ENCODE assay signal across 27 cellular contexts in the genomic region with DNA sequence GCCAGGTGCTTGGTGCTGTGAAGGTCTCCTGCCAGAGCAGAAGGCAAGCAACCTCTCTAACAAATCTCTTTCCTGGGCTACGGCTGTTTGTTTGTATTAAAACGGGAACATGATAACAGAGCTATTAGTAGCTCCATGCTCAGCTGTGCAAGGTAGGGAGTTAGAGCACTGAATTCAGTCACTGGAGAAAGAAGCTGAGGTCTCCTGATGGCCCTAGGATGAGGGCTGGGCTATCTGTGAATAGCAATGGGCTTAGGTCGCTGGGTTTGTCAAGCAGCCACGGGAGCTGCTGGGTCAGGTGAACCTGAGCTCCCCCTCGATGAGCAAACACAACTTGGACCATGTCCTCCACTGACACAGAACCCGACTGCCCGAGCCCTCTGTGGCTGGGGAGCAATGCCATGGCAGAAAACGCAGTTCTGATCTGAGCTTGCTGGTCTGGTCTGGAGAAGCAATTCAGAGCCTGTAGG. TPM values are rescaled to one million over a fixed set of nuclear protein-coding genes. Genes with fewer than 3 reads are reported as not detected.
DNase-seq lines count a peak whose midpoint lies in the region; ATAC-seq and TF ChIP-seq lines count a peak whose summit lies in the region.
"Had no signal": no experiment of that assay in that cellular context is flagged by ENCODE, and none has a peak within 500 bp of the region (broad histone marks: within the 10 kb centered on the region; RNA-seq: fewer than 3 reads in every experiment).

No MANE protein-coding gene starts in this region.

- no peaks in the 10 kb centered on the region for H3K36me3 ChIP-seq in ascending aorta
- H3K36me3 ChIP-seq in mucosa of stomach (ENCODE audit: control insufficient read depth, insufficient read depth, low read length), result no peaks in the 10 kb centered on the region
- H3K36me3 ChIP-seq in thoracic aorta, result no peaks in the 10 kb centered on the region
- no peaks in the 10 kb centered on the region for H3K36me3 ChIP-seq in SJCRH30
- H3K36me3 ChIP-seq: BE2C, tibial nerve had no signal

- intact Hi-C loops in ascending aorta (cut with DNase I) (no loop called here), left ventricle myocardium superior (cut with micrococcal nuclease) (no loop called here)

- H3K4me3 ChIP-seq in ascending aorta, result no peak overlapping the region
- no peak overlapping the region for H3K4me3 ChIP-seq in mucosa of stomach (ENCODE audit: low read length)
- peak overlapping the region; percentile 40 for H3K4me3 ChIP-seq in thoracic aorta
- no peak overlapping the region for H3K4me3 ChIP-seq in SJCRH30
- H3K4me3 ChIP-seq: K562, lung, tibial nerve had no signal

- TF ChIP-seq CTCF in ascending aorta (IDR thresholded peaks at IDR 0.05) (no peak), thoracic aorta (IDR thresholded peaks at IDR 0.05) (no peak)

- in situ Hi-C loops in G401 (cut with HindIII; ENCODE audit: low sequenced_read_pairs), result no loop called here

- no peaks in the 10 kb centered on the region for H3K9me3 ChIP-seq in ascending aorta
- H3K9me3 ChIP-seq in mucosa of stomach (ENCODE audit: control insufficient read depth, low read length), result no peaks in the 10 kb centered on the region
- no peaks in the 10 kb centered on the region for H3K9me3 ChIP-seq in thoracic aorta
- no peaks in the 10 kb centered on the region for H3K9me3 ChIP-seq in SJCRH30 (replicated peaks)
- H3K9me3 ChIP-seq: BE2C, tibial nerve had no signal

- ATAC-seq in left ventricle myocardium superior (peak; percentile 86), thoracic aorta (ENCODE audit: insufficient number of reproducible peaks, low FRiP score, low read depth) (no peak)
- ATAC-seq: activated CD8-positive, alpha-beta T cell treated with anti-CD3 and anti-CD28 coated beads, Interleukin-2, amount 10 ng/mL, durations not matched to agents 7 days and 5 days; CD8-positive, alpha-beta T cell; K562; natural killer cell treated with Interleukin-12 subunit alpha and Interleukin-12 subunit beta and Interleukin-15 and Interleukin-18, amount 100 ng/mL, for 72 hours had no signal

- H3K9ac ChIP-seq in mucosa of stomach (ENCODE audit: low read length), result peak overlapping the region; percentile 20

- H3K27me3 ChIP-seq in ascending aorta, result no peaks in the 10 kb centered on the region
- H3K27me3 ChIP-seq in mucosa of stomach (ENCODE audit: control insufficient read depth, insufficient read depth, low read length), result no peaks in the 10 kb centered on the region
- H3K27me3 ChIP-seq in thoracic aorta (replicated peaks; ENCODE audit: insufficient read depth), result no peaks in the 10 kb centered on the region
- peaks cover 23% of the 10 kb centered on the region for H3K27me3 ChIP-seq in SJCRH30
- H3K27me3 ChIP-seq: BE2C, tibial nerve had no signal

- H3K4me1 ChIP-seq in ascending aorta (peaks cover 0 to 20% of the 10 kb centered on the region in 2 donors), mucosa of stomach (ENCODE audit: control insufficient read depth, insufficient read depth, low read length) (peaks cover 25% of the 10 kb centered on the region), thoracic aorta (ENCODE audit: control insufficient read depth in 1 of 2, low read depth in 2 of 2) (peaks cover 12 to 41% of the 10 kb centered on the region in 2 donors), SJCRH30 (no peaks in the 10 kb centered on the region)
- H3K4me1 ChIP-seq: BE2C, tibial nerve had no signal

- H3K27ac ChIP-seq in ascending aorta, result peak overlapping the region; percentile 32 to 49
- H3K27ac ChIP-seq in thoracic aorta, result peak overlapping the region; percentile 33 to 51
- no peak overlapping the region for H3K27ac ChIP-seq in SJCRH30
- H3K27ac ChIP-seq: tibial nerve had no signal

- TF ChIP-seq POLR2A in erythroblast (IDR thresholded peaks at IDR 0.05; ENCODE audit: low read length), result no peak

- peak; percentile 19 to 68 for DNase-seq in ascending aorta (ENCODE audit: low spot score in 2 of 2)
- DNase-seq in left ventricle myocardium superior, result peak; percentile 44
- no peak for DNase-seq in thoracic aorta (ENCODE audit: low spot score)
- DNase-seq in G401 (ENCODE audit: low spot score), result no peak
- no peak for DNase-seq in SJCRH30
- DNase-seq in erythroblast (lab: John Stamatoyannopoulos, UW), result no peak
- DNase-seq: activated CD4-positive, alpha-beta T cell treated with anti-CD3 and anti-CD28 coated beads for 1 hour; activated CD8-positive, alpha-beta T cell treated with anti-CD3 and anti-CD28 coated beads, Interleukin-2, amount 10 ng/mL, durations not matched to agents 7 days and 5 days; activated naive CD4-positive, alpha-beta T cell treated with anti-CD3 and anti-CD28 coated beads, Interleukin-2, amount 50 U/mL, for 16 hours; BE2C; CD8-positive, alpha-beta T cell; effector CD4-positive, alpha-beta T cell; GOT3; NCI-H1105; NCI-H2029; NCI-H69; occipital lobe; SHP77 treated with DMSO at 0.1 percent for 48 hours; stimulated activated CD4-positive, alpha-beta T cell treated with anti-CD3 and anti-CD28 coated beads, Interleukin-2, amount 100 ng/mL, for 24 hours; stimulated activated CD8-positive, alpha-beta memory T cell treated with anti-CD3 and anti-CD28 coated beads, Interleukin-4, amount 100 ng/mL, for 48 hours had no signal

RNA-seq across cellular contexts. Expression of gene TACC2, which starts 24.4 kb away (rescaled TPM):
- total RNA-seq in ascending aorta, result 69.1 TPM
- 377 TPM for total RNA-seq in left ventricle myocardium superior
- 10 to 100 TPM; 52.1 to 71.0 TPM for total RNA-seq in thoracic aorta
- total RNA-seq in G401 (2014; rRNA removed; shearing (Covaris generic)), result 5.5 and 6.6 TPM in 2 replicates
- total RNA-seq in SJCRH30 (2014; rRNA removed; shearing (Covaris generic)), result 25.9 and 30.5 TPM in 2 replicates
- total RNA-seq: activated CD8-positive, alpha-beta T cell treated with anti-CD3 and anti-CD28 coated beads, Interleukin-2, amount 10 ng/mL, durations not matched to agents 7 days and 5 days; CD8-positive, alpha-beta T cell; mononuclear cell; natural killer cell treated with Interleukin-12 subunit alpha and Interleukin-12 subunit beta and Interleukin-15 and Interleukin-18, amount 100 ng/mL, for 72 hours; T-helper 2 cell treated with Interferon-gamma antibody and Interleukin-4, amounts not matched to agents 100 ng/mL and 5 ng/mL, for 36 hours had no signal

RNA-seq across cellular contexts. Expression of gene NSMCE4A, which starts 38.3 kb away (rescaled TPM):
- total RNA-seq in ascending aorta, result 63.3 TPM
- 30.3 TPM for total RNA-seq in left ventricle myocardium superior
- total RNA-seq in thoracic aorta, result 10 to 100 TPM; 64.0 to 81.1 TPM
- 148 and 167 TPM in 2 replicates for total RNA-seq in G401 (2014; rRNA removed; shearing (Covaris generic))
- 85.3 and 87.2 TPM in 2 replicates for total RNA-seq in SJCRH30 (2014; rRNA removed; shearing (Covaris generic))

Comparison
In these comparisons a context has a peak if more than half of its experiments do, and no peak if none do; other contexts are left out.
1. DNase-seq: peak in ascending aorta (2 of 2) and left ventricle myocardium superior (single experiment); none in thoracic aorta (single experiment), G401 (single experiment), SJCRH30 (0 of 2) and erythroblast (0 of 2).